1 cellular context compared by ENCODE assay signal in genomic region chr3:106197532-106198187, GRCh38.
TF ChIP-seq lines count a peak whose summit lies in the region.

No MANE protein-coding gene starts in this region.

TF ChIP-seq in GM23338, 12 proteins besides CTCF, POLR2A, EP300 and RAD21 (continued from another document):
- TF ChIP-seq ZNF462 (CRISPR knock-in tag; IDR thresholded peaks at IDR 0.05): no peak
- TF ChIP-seq ZNF114 (CRISPR knock-in tag; IDR thresholded peaks at IDR 0.05): no peak
- TF ChIP-seq NANOG (IDR thresholded peaks at IDR 0.05; ENCODE audit: borderline replicate concordance): no peak
